In genomic region chr1:9128520-9129371, GRCh38 we compare ENCODE assay signal across 2 cellular contexts.
TF ChIP-seq lines count a peak whose summit lies in the region.

Gene GPR157, minus strand, starts transcription at chr1:9129102. Its CDS starts 75 bp downstream, at chr1:9129027.

TF ChIP-seq in HCT116, 20 proteins besides CTCF, POLR2A, EP300 and RAD21 (continued from another document):
- TF ChIP-seq FOSL1 (IDR thresholded peaks at IDR 0.05; ENCODE audit: low read depth) = no peak
- TF ChIP-seq, protein P1, sequence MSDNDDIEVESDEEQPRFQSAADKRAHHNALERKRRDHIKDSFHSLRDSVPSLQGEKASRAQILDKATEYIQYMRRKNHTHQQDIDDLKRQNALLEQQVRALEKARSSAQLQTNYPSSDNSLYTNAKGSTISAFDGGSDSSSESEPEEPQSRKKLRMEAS (IDR thresholded peaks at IDR 0.05) = peak; percentile 76
- TF ChIP-seq CEBPB (IDR thresholded peaks at IDR 0.05; ENCODE audit: low read depth) = no peak
- peak; percentile 88 for TF ChIP-seq ZFX (IDR thresholded peaks at IDR 0.05)

TF ChIP-seq in HepG2, 621 proteins besides CTCF, POLR2A, EP300 and RAD21 (continued from another document and continues in another):
- TF ChIP-seq ZNF564 (CRISPR knock-in tag; IDR thresholded peaks at IDR 0.05) = peak; percentile 42; the same call in 1 of the 2 replicates
- TF ChIP-seq ZBTB43 (CRISPR knock-in tag; conservative IDR thresholded peaks at IDR 0.05) = peak; percentile 31; the same call in 1 of the 2 replicates
- TF ChIP-seq DZIP1 (CRISPR knock-in tag; IDR thresholded peaks at IDR 0.05) = no peak
- no peak for TF ChIP-seq BRCA1 (CRISPR knock-in tag; IDR thresholded peaks at IDR 0.05)
- TF ChIP-seq ZNF432 (CRISPR knock-in tag; IDR thresholded peaks at IDR 0.05; ENCODE audit: borderline replicate concordance) = no peak
- no peak for TF ChIP-seq ZNF639 (CRISPR knock-in tag; conservative IDR thresholded peaks at IDR 0.05)
- no peak for TF ChIP-seq SP140L (CRISPR knock-in tag; IDR thresholded peaks at IDR 0.05; ENCODE audit: borderline replicate concordance)
- TF ChIP-seq ZSCAN30 (CRISPR knock-in tag; IDR thresholded peaks at IDR 0.05) = no peak
- peak; percentile 75; the same call in 1 of the 2 replicates for TF ChIP-seq ZNF430 (CRISPR knock-in tag; IDR thresholded peaks at IDR 0.05)
- no peak for TF ChIP-seq FOXK1 (CRISPR knock-in tag; IDR thresholded peaks at IDR 0.05; ENCODE audit: borderline replicate concordance, low read depth)
- TF ChIP-seq ZSCAN31 (CRISPR knock-in tag; IDR thresholded peaks at IDR 0.05; ENCODE audit: low read depth) = peak; percentile 65
- peak; percentile 42; the same call in 1 of the 2 replicates for TF ChIP-seq ZNF556 (CRISPR knock-in tag; IDR thresholded peaks at IDR 0.05; ENCODE audit: borderline replicate concordance)
- TF ChIP-seq ZC3H13 (CRISPR knock-in tag; IDR thresholded peaks at IDR 0.05) = 0 out of 2 replicates have a peak, but pooled peaks have one; percentile 19
- no peak; the same call in 1 of the 2 replicates for TF ChIP-seq ZNF691 (CRISPR knock-in tag; IDR thresholded peaks at IDR 0.05; ENCODE audit: borderline replicate concordance, low read depth)
- TF ChIP-seq ZNF484 (CRISPR knock-in tag; IDR thresholded peaks at IDR 0.05; ENCODE audit: borderline replicate concordance, low read depth) = peak; percentile 52; the same call in 1 of the 2 replicates
- TF ChIP-seq ZNF598 (CRISPR knock-in tag; IDR thresholded peaks at IDR 0.05; ENCODE audit: borderline replicate concordance) = 0 out of 2 replicates have a peak, but pooled peaks have one; percentile 24
- TF ChIP-seq, protein P2, sequence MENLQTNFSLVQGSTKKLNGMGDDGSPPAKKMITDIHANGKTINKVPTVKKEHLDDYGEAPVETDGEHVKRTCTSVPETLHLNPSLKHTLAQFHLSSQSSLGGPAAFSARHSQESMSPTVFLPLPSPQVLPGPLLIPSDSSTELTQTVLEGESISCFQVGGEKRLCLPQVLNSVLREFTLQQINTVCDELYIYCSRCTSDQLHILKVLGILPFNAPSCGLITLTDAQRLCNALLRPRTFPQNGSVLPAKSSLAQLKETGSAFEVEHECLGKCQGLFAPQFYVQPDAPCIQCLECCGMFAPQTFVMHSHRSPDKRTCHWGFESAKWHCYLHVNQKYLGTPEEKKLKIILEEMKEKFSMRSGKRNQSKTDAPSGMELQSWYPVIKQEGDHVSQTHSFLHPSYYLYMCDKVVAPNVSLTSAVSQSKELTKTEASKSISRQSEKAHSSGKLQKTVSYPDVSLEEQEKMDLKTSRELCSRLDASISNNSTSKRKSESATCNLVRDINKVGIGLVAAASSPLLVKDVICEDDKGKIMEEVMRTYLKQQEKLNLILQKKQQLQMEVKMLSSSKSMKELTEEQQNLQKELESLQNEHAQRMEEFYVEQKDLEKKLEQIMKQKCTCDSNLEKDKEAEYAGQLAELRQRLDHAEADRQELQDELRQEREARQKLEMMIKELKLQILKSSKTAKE (CRISPR knock-in tag; IDR thresholded peaks at IDR 0.05; ENCODE audit: borderline replicate concordance) = peak; percentile 26; the same call in 1 of the 2 replicates
- TF ChIP-seq, protein P3, sequence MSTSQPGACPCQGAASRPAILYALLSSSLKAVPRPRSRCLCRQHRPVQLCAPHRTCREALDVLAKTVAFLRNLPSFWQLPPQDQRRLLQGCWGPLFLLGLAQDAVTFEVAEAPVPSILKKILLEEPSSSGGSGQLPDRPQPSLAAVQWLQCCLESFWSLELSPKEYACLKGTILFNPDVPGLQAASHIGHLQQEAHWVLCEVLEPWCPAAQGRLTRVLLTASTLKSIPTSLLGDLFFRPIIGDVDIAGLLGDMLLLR (CRISPR knock-in tag; IDR thresholded peaks at IDR 0.05) = peak; percentile 86
- TF ChIP-seq CSRNP2 (CRISPR knock-in tag; conservative IDR thresholded peaks at IDR 0.05; ENCODE audit: low read depth) = no peak
- TF ChIP-seq TAF15 (IDR thresholded peaks at IDR 0.05; ENCODE audit: low read depth, low read length, poor library complexity, severe bottlenecking) = no peak
- TF ChIP-seq RFX5 (IDR thresholded peaks at IDR 0.05; ENCODE audit: low read depth, low read length) = no peak
- TF ChIP-seq ZNF367 (CRISPR knock-in tag; IDR thresholded peaks at IDR 0.05; ENCODE audit: borderline replicate concordance) = no peak
- TF ChIP-seq EEA1 (CRISPR knock-in tag; IDR thresholded peaks at IDR 0.05; ENCODE audit: borderline replicate concordance) = peak; percentile 77; the same call in 1 of the 2 replicates
- no peak for TF ChIP-seq ZNF879 (CRISPR knock-in tag; IDR thresholded peaks at IDR 0.05)
- no peak for TF ChIP-seq CREM (IDR thresholded peaks at IDR 0.05)
- no peak for TF ChIP-seq CREM (CRISPR knock-in tag; IDR thresholded peaks at IDR 0.05)
- TF ChIP-seq, protein P4, sequence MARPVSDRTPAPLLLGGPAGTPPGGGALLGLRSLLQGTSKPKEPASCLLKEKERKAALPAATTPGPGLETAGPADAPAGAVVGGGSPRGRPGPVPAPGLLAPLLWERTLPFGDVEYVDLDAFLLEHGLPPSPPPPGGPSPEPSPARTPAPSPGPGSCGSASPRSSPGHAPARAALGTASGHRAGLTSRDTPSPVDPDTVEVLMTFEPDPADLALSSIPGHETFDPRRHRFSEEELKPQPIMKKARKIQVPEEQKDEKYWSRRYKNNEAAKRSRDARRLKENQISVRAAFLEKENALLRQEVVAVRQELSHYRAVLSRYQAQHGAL (CRISPR knock-in tag; IDR thresholded peaks at IDR 0.05; ENCODE audit: not compliant biosample characterization) = no peak
- TF ChIP-seq ZNF235 (CRISPR knock-in tag; IDR thresholded peaks at IDR 0.05; ENCODE audit: borderline replicate concordance) = 0 out of 2 replicates have a peak, but pooled peaks have one; percentile 33
- TF ChIP-seq STAG1 (CRISPR knock-in tag; IDR thresholded peaks at IDR 0.05) = peak; percentile 13; the same call in 1 of the 2 replicates
- TF ChIP-seq TBX2 (CRISPR knock-in tag; IDR thresholded peaks at IDR 0.05; ENCODE audit: borderline replicate concordance) = peak; percentile 73
- TF ChIP-seq, protein P5, sequence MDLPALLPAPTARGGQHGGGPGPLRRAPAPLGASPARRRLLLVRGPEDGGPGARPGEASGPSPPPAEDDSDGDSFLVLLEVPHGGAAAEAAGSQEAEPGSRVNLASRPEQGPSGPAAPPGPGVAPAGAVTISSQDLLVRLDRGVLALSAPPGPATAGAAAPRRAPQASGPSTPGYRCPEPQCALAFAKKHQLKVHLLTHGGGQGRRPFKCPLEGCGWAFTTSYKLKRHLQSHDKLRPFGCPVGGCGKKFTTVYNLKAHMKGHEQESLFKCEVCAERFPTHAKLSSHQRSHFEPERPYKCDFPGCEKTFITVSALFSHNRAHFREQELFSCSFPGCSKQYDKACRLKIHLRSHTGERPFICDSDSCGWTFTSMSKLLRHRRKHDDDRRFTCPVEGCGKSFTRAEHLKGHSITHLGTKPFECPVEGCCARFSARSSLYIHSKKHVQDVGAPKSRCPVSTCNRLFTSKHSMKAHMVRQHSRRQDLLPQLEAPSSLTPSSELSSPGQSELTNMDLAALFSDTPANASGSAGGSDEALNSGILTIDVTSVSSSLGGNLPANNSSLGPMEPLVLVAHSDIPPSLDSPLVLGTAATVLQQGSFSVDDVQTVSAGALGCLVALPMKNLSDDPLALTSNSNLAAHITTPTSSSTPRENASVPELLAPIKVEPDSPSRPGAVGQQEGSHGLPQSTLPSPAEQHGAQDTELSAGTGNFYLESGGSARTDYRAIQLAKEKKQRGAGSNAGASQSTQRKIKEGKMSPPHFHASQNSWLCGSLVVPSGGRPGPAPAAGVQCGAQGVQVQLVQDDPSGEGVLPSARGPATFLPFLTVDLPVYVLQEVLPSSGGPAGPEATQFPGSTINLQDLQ (CRISPR knock-in tag; IDR thresholded peaks at IDR 0.05) = no peak; the same call in 1 of the 2 replicates
- no peak for TF ChIP-seq FLYWCH1 (CRISPR knock-in tag; IDR thresholded peaks at IDR 0.05)
- peak; percentile 66; the same call in 1 of the 2 replicates for TF ChIP-seq ARHGAP35 (CRISPR knock-in tag; IDR thresholded peaks at IDR 0.05; ENCODE audit: borderline replicate concordance)
- peak; percentile 71; the same call in 1 of the 2 replicates for TF ChIP-seq DNMT1 (CRISPR knock-in tag; IDR thresholded peaks at IDR 0.05)
- TF ChIP-seq E2F1 (CRISPR knock-in tag; IDR thresholded peaks at IDR 0.05) = no peak
- no peak for TF ChIP-seq ZNF143 (CRISPR knock-in tag; IDR thresholded peaks at IDR 0.05)
- peak; percentile 91 for TF ChIP-seq ZNF782 (CRISPR knock-in tag; IDR thresholded peaks at IDR 0.05; ENCODE audit: borderline replicate concordance)
- TF ChIP-seq, protein P6, sequence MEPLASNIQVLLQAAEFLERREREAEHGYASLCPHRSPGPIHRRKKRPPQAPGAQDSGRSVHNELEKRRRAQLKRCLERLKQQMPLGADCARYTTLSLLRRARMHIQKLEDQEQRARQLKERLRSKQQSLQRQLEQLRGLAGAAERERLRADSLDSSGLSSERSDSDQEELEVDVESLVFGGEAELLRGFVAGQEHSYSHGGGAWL (CRISPR knock-in tag; IDR thresholded peaks at IDR 0.05) = 0 out of 2 replicates have a peak, but pooled peaks have one; percentile 61
- peak; percentile 59 for TF ChIP-seq KMT2A (CRISPR knock-in tag; IDR thresholded peaks at IDR 0.05)
- 0 out of 2 replicates have a peak, but pooled peaks have one; percentile 29 for TF ChIP-seq AHR (CRISPR knock-in tag; IDR thresholded peaks at IDR 0.05)
- TF ChIP-seq EHMT2 (IDR thresholded peaks at IDR 0.05; ENCODE audit: borderline replicate concordance, low read depth, low read length) = no peak
- TF ChIP-seq TEAD3 (CRISPR knock-in tag; optimal IDR thresholded peaks at IDR 0.05; ENCODE audit: borderline replicate concordance) = peak; percentile 40
- TF ChIP-seq ZNF546 (CRISPR knock-in tag; conservative IDR thresholded peaks at IDR 0.05) = peak; percentile 41; the same call in 1 of the 2 replicates
- no peak for TF ChIP-seq NFKB2 (CRISPR knock-in tag; IDR thresholded peaks at IDR 0.05; ENCODE audit: borderline replicate concordance)
- TF ChIP-seq ZNF652 (CRISPR knock-in tag; IDR thresholded peaks at IDR 0.05; ENCODE audit: borderline replicate concordance, low read depth) = no peak
- no peak; the same call in 1 of the 2 replicates for TF ChIP-seq GPN1 (CRISPR knock-in tag; IDR thresholded peaks at IDR 0.05; ENCODE audit: borderline replicate concordance)
